ENCODE assay signal across 8 cellular contexts in genomic region chr15:47384316-47384715, GRCh38.
A peak's percentile ranks its signal among the peaks of the same experiment; 100 is the strongest.
DNase-seq lines count a peak whose midpoint lies in the region; ATAC-seq and TF ChIP-seq lines count a peak whose summit lies in the region.
"Had no signal": no experiment of that assay in that cellular context is flagged by ENCODE, and none has a peak within 500 bp of the region (broad histone marks: within the 10 kb centered on the region; RNA-seq: fewer than 3 reads in every experiment).

No MANE protein-coding gene starts in this region.

- peak; percentile 90 for ATAC-seq in left ventricle myocardium superior
- no peak for ATAC-seq in GM21528 (IDR thresholded peaks at IDR 0.05; ENCODE audit: low FRiP score, unreplicated experiment)

- no peak overlapping the region for H3K27ac ChIP-seq in thyroid gland
- H3K27ac ChIP-seq: pancreas had no signal

- no peak for TF ChIP-seq POLR2A in thyroid gland (IDR thresholded peaks at IDR 0.05)

- H3K9me3 ChIP-seq in thyroid gland = no peaks in the 10 kb centered on the region
- H3K9me3 ChIP-seq: pancreas had no signal

- no peaks in the 10 kb centered on the region for H3K36me3 ChIP-seq in thyroid gland
- H3K36me3 ChIP-seq: pancreas had no signal

- H3K4me3 ChIP-seq in thyroid gland (replicated peaks in 1 of 3) = no peak overlapping the region
- H3K4me3 ChIP-seq: pancreas had no signal

- TF ChIP-seq CTCF in thyroid gland (IDR thresholded peaks at IDR 0.05) = no peak

- peaks cover 0 to 8% of the 10 kb centered on the region in 2 donors for H3K4me1 ChIP-seq in thyroid gland

- no peaks in the 10 kb centered on the region for H3K27me3 ChIP-seq in thyroid gland
- H3K27me3 ChIP-seq: pancreas had no signal

- peak; percentile 83 for DNase-seq in HT1080 (ENCODE audit: low read depth)
- DNase-seq in amniotic epithelial cell (ENCODE audit: low read depth) = peak; percentile 96
- peak; percentile 41 for DNase-seq in left ventricle myocardium superior
- peak; percentile 13 to 23 for DNase-seq in thyroid gland
- no peak for DNase-seq in SHP77 (lab: John Stamatoyannopoulos, UW)
- no peak for DNase-seq in NCI-H1930 (lab: John Stamatoyannopoulos, UW)
- DNase-seq: pancreas had no signal

- WGBS in thyroid gland, 2 donors = 29 to 36% methylated on average over 3 of the region's 3 CpGs

- intact Hi-C loops in left ventricle myocardium superior (cut with micrococcal nuclease) (no loop called here), thyroid gland (cut with DNase I) (no loop called here)

Comparison
In these comparisons a context has a peak if more than half of its experiments do, and no peak if none do; other contexts are left out.
1. DNase-seq: peak in HT1080 (single experiment), amniotic epithelial cell (single experiment), left ventricle myocardium superior (single experiment) and thyroid gland (2 of 2); none in SHP77 (0 of 2) and NCI-H1930 (0 of 2).